Comparison of ENCODE assay signal across 26 cellular contexts in genomic region chr7:21468969-21469368, GRCh38.
"Had no signal": no experiment of that assay in that cellular context is flagged by ENCODE, and none has a peak within 500 bp of the region (broad histone marks: within the 10 kb centered on the region; RNA-seq: fewer than 3 reads in every experiment).

No MANE protein-coding gene starts in this region.

- DNase-seq: left colon; left lung; lower lobe of right lung; mammary epithelial cell; mesenchymal stem cell; naive thymus-derived CD8-positive, alpha-beta T cell; nucleus accumbens; right lobe of liver; stimulated activated CD4-positive, alpha-beta T cell treated with anti-CD3 and anti-CD28 coated beads, Interleukin-12 subunit alpha, Interleukin-12 subunit beta, amount 100 ng/mL, for 4 hours; stimulated activated CD4-positive, alpha-beta T cell treated with anti-CD3 and anti-CD28 coated beads, Interleukin-15, amount 100 ng/mL, for 24 hours; stimulated activated CD4-positive, alpha-beta T cell treated with anti-CD3 and anti-CD28 coated beads, Interleukin-2, amount 100 ng/mL, for 24 hours; stimulated activated CD4-positive, alpha-beta T cell treated with anti-CD3 and anti-CD28 coated beads, Interleukin-4, amount 100 ng/mL, for 1 hour; stimulated activated naive B cell treated with anti-CD40 and anti-IgM and Interleukin-4, amounts not matched to agents 10 μg/mL and 1 μg/mL and 100 μg/mL, for 72 hours; stimulated activated naive CD8-positive, alpha-beta T cell treated with anti-CD3 and anti-CD28 coated beads, Interleukin-15, Interleukin-2, amounts not matched to agents 100 U/mL and 50 U/mL, for 24 hours; stomach; testis; thyroid gland; transverse colon; upper lobe of left lung had no signal

- H3K4me1 ChIP-seq: left lung, lower lobe of right lung, parathyroid adenoma, right atrium auricular region, right lobe of liver, testis, thyroid gland, transverse colon, upper lobe of left lung, vagina had no signal

- H3K27ac Mint-ChIP-seq: naive thymus-derived CD8-positive, alpha-beta T cell; nephron; stimulated activated naive B cell treated with anti-CD40 and anti-IgM and Interleukin-4, amounts not matched to agents 10 μg/mL and 1 μg/mL and 100 μg/mL, for 72 hours had no signal

- H3K4me1 Mint-ChIP-seq: neural crest cell had no signal

- H3K4me3 ChIP-seq: hepatocyte, left lung, lower lobe of right lung, right atrium auricular region, right lobe of liver, stomach, testis, thyroid gland, transverse colon, upper lobe of left lung, vagina had no signal

- H3K27me3 ChIP-seq: hepatocyte, left lung, right atrium auricular region, right lobe of liver, stomach, testis, thyroid gland, transverse colon, upper lobe of left lung, vagina had no signal

- H3K4me3 Mint-ChIP-seq: naive thymus-derived CD8-positive, alpha-beta T cell; nephron; neural crest cell; stimulated activated naive B cell treated with anti-CD40 and anti-IgM and Interleukin-4, amounts not matched to agents 10 μg/mL and 1 μg/mL and 100 μg/mL, for 72 hours had no signal

- H3K27me3 Mint-ChIP-seq: naive thymus-derived CD8-positive, alpha-beta T cell; stimulated activated naive B cell treated with anti-CD40 and anti-IgM and Interleukin-4, amounts not matched to agents 10 μg/mL and 1 μg/mL and 100 μg/mL, for 72 hours had no signal

- H3K36me3 ChIP-seq: left lung, lower lobe of right lung, right atrium auricular region, right lobe of liver, stomach, thyroid gland, transverse colon, upper lobe of left lung, vagina had no signal

- H3K9me3 ChIP-seq: left lung, lower lobe of right lung, right atrium auricular region, right lobe of liver, stomach, testis, thyroid gland, transverse colon, upper lobe of left lung, vagina had no signal

- H3K27ac ChIP-seq: hepatocyte, left lung, lower lobe of right lung, parathyroid adenoma, right atrium auricular region, right lobe of liver, stomach, testis, thyroid gland, transverse colon, upper lobe of left lung, vagina had no signal

- ATAC-seq: left colon; left lung; lower lobe of right lung; naive thymus-derived CD8-positive, alpha-beta T cell; right lobe of liver; stimulated activated naive B cell treated with anti-CD40 and anti-IgM and Interleukin-4, amounts not matched to agents 10 μg/mL and 1 μg/mL and 100 μg/mL, for 72 hours; stimulated activated naive CD8-positive, alpha-beta T cell treated with anti-CD3 and anti-CD28 coated beads, Interleukin-15, Interleukin-2, amounts not matched to agents 100 U/mL and 50 U/mL, for 24 hours had no signal

- H3K9me3 Mint-ChIP-seq: stimulated activated naive B cell treated with anti-CD40 and anti-IgM and Interleukin-4, amounts not matched to agents 10 μg/mL and 1 μg/mL and 100 μg/mL, for 72 hours had no signal

- FAIRE-seq: keratinocyte had no signal
